ENCODE assay signal across 10 cellular contexts in the genomic region with DNA sequence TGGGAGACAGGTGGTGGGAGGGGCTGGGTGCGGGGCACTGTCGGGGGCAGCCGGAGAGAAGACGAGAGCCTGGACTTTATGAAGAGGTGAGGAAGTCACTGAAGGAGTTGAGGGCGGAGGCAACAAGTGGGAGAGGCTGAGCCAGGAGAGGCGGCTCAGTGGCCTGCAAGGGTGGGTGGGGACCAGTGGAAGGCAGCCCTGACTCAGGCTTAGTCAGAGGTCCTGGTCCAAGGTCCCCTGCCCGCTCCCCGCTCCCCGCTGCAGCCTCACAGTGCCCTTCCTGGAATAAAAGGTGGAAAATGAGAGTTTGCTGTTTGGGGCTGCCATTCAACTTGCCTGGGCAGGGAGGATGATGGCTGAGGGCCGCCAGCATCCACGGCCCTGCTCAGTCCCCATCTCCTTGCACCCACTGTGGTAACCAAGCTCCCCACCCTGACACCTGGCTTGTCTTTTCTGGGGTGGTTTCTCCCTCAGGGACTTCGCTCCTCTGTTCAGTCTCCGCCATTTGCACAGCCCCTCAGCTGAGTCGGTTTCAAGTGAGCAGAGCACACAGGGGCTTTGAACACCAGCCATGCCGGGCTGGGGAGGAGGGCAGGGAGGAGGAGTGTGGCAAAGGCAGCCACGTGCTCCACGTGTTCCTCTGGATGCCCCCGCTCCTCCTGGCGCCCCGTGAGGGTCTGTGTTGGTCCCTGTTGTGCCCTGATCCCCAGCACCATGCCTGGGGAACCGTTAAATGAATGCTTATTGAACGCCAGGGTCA.
A peak's percentile ranks its signal among the peaks of the same experiment; 100 is the strongest.
DNase-seq lines count a peak whose midpoint lies in the region; ATAC-seq and TF ChIP-seq lines count a peak whose summit lies in the region.
"Had no signal": no experiment of that assay in that cellular context is flagged by ENCODE, and none has a peak within 500 bp of the region (broad histone marks: within the 10 kb centered on the region; RNA-seq: fewer than 3 reads in every experiment).

No MANE protein-coding gene starts in this region.

- ATAC-seq in stimulated activated effector memory CD8-positive, alpha-beta T cell treated with anti-CD3 and anti-CD28 coated beads, Interleukin-12 subunit alpha, Interleukin-12 subunit beta, amount 100 ng/mL, for 72 hours: peak; percentile 15

- TF ChIP-seq CTCF in astrocyte of the spinal cord (IDR thresholded peaks at IDR 0.05; ENCODE audit: low read depth, low read length): no peak

- H3K4me1 Mint-ChIP-seq in stimulated activated effector memory CD8-positive, alpha-beta T cell treated with anti-CD3 and anti-CD28 coated beads, Interleukin-12 subunit alpha, Interleukin-12 subunit beta, amount 100 ng/mL, for 72 hours: peaks cover 15% of the 10 kb centered on the region

- no peaks in the 10 kb centered on the region for H3K9me3 Mint-ChIP-seq in stimulated activated effector memory CD8-positive, alpha-beta T cell treated with anti-CD3 and anti-CD28 coated beads, Interleukin-12 subunit alpha, Interleukin-12 subunit beta, amount 100 ng/mL, for 72 hours
- H3K9me3 Mint-ChIP-seq: nephron had no signal

- H3K4me3 ChIP-seq in astrocyte of the spinal cord (ENCODE audit: low read depth, low read length): no peak overlapping the region

- no peak overlapping the region for H3K4me3 Mint-ChIP-seq in stimulated activated effector memory CD8-positive, alpha-beta T cell treated with anti-CD3 and anti-CD28 coated beads, Interleukin-12 subunit alpha, Interleukin-12 subunit beta, amount 100 ng/mL, for 72 hours
- H3K4me3 Mint-ChIP-seq: activated B cell treated with CpG ODN at 0.5 μM for 24 hours, nephron had no signal

- no peaks in the 10 kb centered on the region for H3K36me3 Mint-ChIP-seq in stimulated activated effector memory CD8-positive, alpha-beta T cell treated with anti-CD3 and anti-CD28 coated beads, Interleukin-12 subunit alpha, Interleukin-12 subunit beta, amount 100 ng/mL, for 72 hours

- in situ Hi-C loops in astrocyte of the spinal cord (cut with HindIII; ENCODE audit: low sequenced_read_pairs): no loop called here

- DNase-seq in HK-2 (ENCODE audit: unreplicated experiment) (peak; percentile 84), astrocyte of the spinal cord (ENCODE audit: low read depth, low spot score) (peak; percentile 83), hepatic stellate cell (ENCODE audit: low spot score) (peak; percentile 84), SKM-1 treated with dmso at 0.1 percent for 144 hours (lab: John Stamatoyannopoulos, UW; ENCODE audit: unreplicated experiment) (no peak), SIG-M5 treated with dmso at 0.1 percent for 504 hours (lab: John Stamatoyannopoulos, UW; ENCODE audit: unreplicated experiment) (no peak), medulla oblongata (ENCODE audit: extremely low spot score) (no peak)
- DNase-seq in stimulated activated effector memory CD8-positive, alpha-beta T cell treated with anti-CD3 and anti-CD28 coated beads, Interleukin-12 subunit alpha, Interleukin-12 subunit beta, amount 100 ng/mL, for 72 hours (ENCODE audit: low spot score in 2 of 2): no peak
- no peak for DNase-seq in stimulated activated naive CD4-positive, alpha-beta T cell (lab: John Stamatoyannopoulos, UW)
- DNase-seq: activated B cell treated with CpG ODN at 0.5 μM for 24 hours had no signal

- peak overlapping the region; percentile 7 for H3K27ac Mint-ChIP-seq in stimulated activated effector memory CD8-positive, alpha-beta T cell treated with anti-CD3 and anti-CD28 coated beads, Interleukin-12 subunit alpha, Interleukin-12 subunit beta, amount 100 ng/mL, for 72 hours
- H3K27ac Mint-ChIP-seq: activated B cell treated with CpG ODN at 0.5 μM for 24 hours had no signal

Comparison
In these comparisons a context has a peak if more than half of its experiments do, and no peak if none do; other contexts are left out.
1. DNase-seq: peak in HK-2 (single experiment), astrocyte of the spinal cord (single experiment) and hepatic stellate cell (single experiment); none in stimulated activated effector memory CD8-positive, alpha-beta T cell treated with anti-CD3 and anti-CD28 coated beads, Interleukin-12 subunit alpha, Interleukin-12 subunit beta, amount 100 ng/mL, for 72 hours (0 of 2), SKM-1 treated with dmso at 0.1 percent for 144 hours (single experiment), stimulated activated naive CD4-positive, alpha-beta T cell (0 of 6), SIG-M5 treated with dmso at 0.1 percent for 504 hours (single experiment) and medulla oblongata (single experiment).